Comparison of ENCODE assay signal across 13 cellular contexts in the genomic region with DNA sequence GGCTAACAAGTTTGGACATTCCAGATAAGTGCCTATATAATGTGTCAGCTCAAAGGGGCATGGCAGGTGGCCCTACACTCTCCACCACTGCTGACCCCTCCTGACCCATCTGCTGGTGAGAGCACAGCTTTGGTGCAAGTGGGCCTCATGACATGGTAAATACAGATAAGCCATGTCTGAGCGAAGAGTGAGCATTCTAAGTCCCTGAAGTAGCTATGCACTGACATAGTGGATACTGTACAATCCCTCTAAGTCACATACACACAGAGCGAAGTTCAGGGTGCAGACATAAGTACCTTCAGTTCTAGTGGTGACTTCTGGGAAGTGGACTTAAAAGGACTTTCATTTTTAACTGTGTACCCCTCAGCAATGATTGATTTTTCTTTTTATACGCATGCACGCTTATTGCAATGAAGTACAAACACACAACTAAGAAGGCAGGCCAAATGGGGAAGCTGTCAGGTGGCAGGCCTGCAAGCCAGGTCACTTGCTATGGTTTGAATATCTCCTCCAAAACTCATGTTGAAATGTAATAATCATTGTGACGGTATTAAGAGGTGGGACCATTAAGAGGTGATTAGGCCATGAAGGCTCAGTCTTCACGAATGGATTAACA. TPM values are rescaled to one million over a fixed set of nuclear protein-coding genes. Genes with fewer than 3 reads are reported as not detected.
DNase-seq lines count a peak whose midpoint lies in the region; ATAC-seq and TF ChIP-seq lines count a peak whose summit lies in the region.
"Had no signal": no experiment of that assay in that cellular context is flagged by ENCODE, and none has a peak within 500 bp of the region (broad histone marks: within the 10 kb centered on the region; RNA-seq: fewer than 3 reads in every experiment).

No MANE protein-coding gene starts in this region.

- CTCF ChIA-PET in RWPE1 (lab: Yijun Ruan, JAX) = interaction anchor here (0.8 kb wide), 2 partner anchors 19 to 27 kb away, joined by 4 read pairs; no protein-coding TSS in a partner anchor

- H3K27me3 Mint-ChIP-seq in T-helper 1 cell treated with Interleukin-12 subunit alpha and Interleukin-12 subunit beta and Interleukin-4 antibody, amounts not matched to agents 30 μg/mL and 1 μg/mL, for 36 hours (ENCODE audit: low read depth) = no peaks in the 10 kb centered on the region

- DNase-seq in T-helper 1 cell (no peak), RWPE1 (ENCODE audit: low spot score) (no peak), epithelial cell of prostate (ENCODE audit: low read depth, low spot score) (no peak), AG08396 (ENCODE audit: low spot score) (no peak)
- DNase-seq: activated naive CD4-positive, alpha-beta T cell; GM23248 had no signal

- no peak for TF ChIP-seq CTCF in RWPE1 (conservative IDR thresholded peaks at IDR 0.05; ENCODE audit: low read depth)

- peak overlapping the region in 1 of 3 donors; percentile 23 for H3K9ac ChIP-seq in skeletal muscle tissue (ENCODE audit: low read depth in 1 of 3, low read length in 3 of 3)
- H3K9ac ChIP-seq: GM23248, parathyroid adenoma had no signal

- POLR2A ChIA-PET in RWPE1 (lab: Yijun Ruan, JAX; ENCODE audit: low non-redundant PET) = no interaction called here

- H3K4me1 ChIP-seq in skeletal muscle tissue (ENCODE audit: control insufficient read depth in 3 of 3, insufficient read depth in 3 of 3, low read length in 3 of 3) = peaks cover 20 to 42% (median 37%) of the 10 kb centered on the region in 3 donors
- H3K4me1 ChIP-seq: parathyroid adenoma had no signal

- no peak for ATAC-seq in GM18909 (IDR thresholded peaks at IDR 0.05; ENCODE audit: poor library complexity, unreplicated experiment)
- no peak for ATAC-seq in GM18907 (IDR thresholded peaks at IDR 0.05; ENCODE audit: unreplicated experiment)

- H3K4me3 Mint-ChIP-seq in T-helper 1 cell treated with Interleukin-12 subunit alpha and Interleukin-12 subunit beta and Interleukin-4 antibody, amounts not matched to agents 30 μg/mL and 1 μg/mL, for 36 hours = no peak overlapping the region

- H3K36me3 ChIP-seq in skeletal muscle tissue (ENCODE audit: control insufficient read depth in 3 of 3, insufficient read depth in 3 of 3, low read length in 3 of 3) = peaks cover 4 to 5% (median 5%) of the 10 kb centered on the region in 3 donors

- no peaks in the 10 kb centered on the region for H3K9me3 Mint-ChIP-seq in T-helper 1 cell treated with Interleukin-12 subunit alpha and Interleukin-12 subunit beta and Interleukin-4 antibody, amounts not matched to agents 30 μg/mL and 1 μg/mL, for 36 hours

- peak overlapping the region; percentile 79 for H3K27ac Mint-ChIP-seq in T-helper 1 cell treated with Interleukin-12 subunit alpha and Interleukin-12 subunit beta and Interleukin-4 antibody, amounts not matched to agents 30 μg/mL and 1 μg/mL, for 36 hours

- no peak overlapping the region for H3K4me3 ChIP-seq in skeletal muscle tissue (ENCODE audit: low read length in 3 of 3)
- H3K4me3 ChIP-seq: GM23248 had no signal

- H3K27ac ChIP-seq in RWPE1 (peak overlapping the region; percentile 53), epithelial cell of prostate (peak overlapping the region; percentile 3), skeletal muscle tissue (ENCODE audit: low read depth, low read length) (peak overlapping the region; percentile 72)
- H3K27ac ChIP-seq: GM23248, parathyroid adenoma had no signal

- H3K9me3 ChIP-seq in skeletal muscle tissue (ENCODE audit: control insufficient read depth in 3 of 3, low read length in 3 of 3) = no peaks in the 10 kb centered on the region

- peaks cover 81% of the 10 kb centered on the region for H3K4me1 Mint-ChIP-seq in T-helper 1 cell treated with Interleukin-12 subunit alpha and Interleukin-12 subunit beta and Interleukin-4 antibody, amounts not matched to agents 30 μg/mL and 1 μg/mL, for 36 hours (ENCODE audit: low read depth)

- H3K36me3 Mint-ChIP-seq in T-helper 1 cell treated with Interleukin-12 subunit alpha and Interleukin-12 subunit beta and Interleukin-4 antibody, amounts not matched to agents 30 μg/mL and 1 μg/mL, for 36 hours (ENCODE audit: low read depth) = peaks cover 37% of the 10 kb centered on the region

- no peaks in the 10 kb centered on the region for H3K27me3 ChIP-seq in skeletal muscle tissue (ENCODE audit: control insufficient read depth in 3 of 3, insufficient read depth in 3 of 3, low read length in 3 of 3)

RNA-seq across cellular contexts. Expression of gene TBC1D2B, which starts 41.5 kb away (rescaled TPM):
- 30.3 TPM for total RNA-seq in skeletal muscle tissue

RNA-seq across cellular contexts. Expression of gene SH2D7, which starts 56.4 kb away (rescaled TPM):
- total RNA-seq in skeletal muscle tissue = not detected
- total RNA-seq: A172, GM23248, NCI-H460 had no signal

Comparison
In these comparisons a context has a peak if more than half of its experiments do, and no peak if none do; other contexts are left out.
1. H3K27ac ChIP-seq: peak in every context shown above with its lines; median percentile 72 in skeletal muscle tissue; 53 in RWPE1; 3 in epithelial cell of prostate.